Comparison of ENCODE assay signal across 8 cellular contexts in genomic region chr16:46392930-46393722, GRCh38.
A peak's percentile ranks its signal among the peaks of the same experiment; 100 is the strongest.
DNase-seq lines count a peak whose midpoint lies in the region; TF ChIP-seq lines count a peak whose summit lies in the region.
"Not testable (repeated sequence)": the region's sequence is repeated elsewhere in the genome, so short reads cannot be mapped to it uniquely, and the experiment has no call there.

No MANE protein-coding gene starts in this region.

- CTCF ChIA-PET in A673 (lab: Charles Lee) = not testable (repeated sequence)

- not testable (repeated sequence) for BruUV-seq in A673 (replicated peaks; lab: Mats Ljungman, UMichigan)

- intact Hi-C loops in A673 (cut with micrococcal nuclease; ENCODE audit: unreplicated experiment) = not testable (repeated sequence)

- H3K27me3 ChIP-seq in A673 (replicated peaks; ENCODE audit: insufficient read depth, low read depth, low read length, poor library complexity) = not testable (repeated sequence)

- POLR2A ChIA-PET in A673 (lab: Charles Lee; ENCODE audit: low non-redundant PET) = not testable (repeated sequence)

- DNase-seq in A673 (ENCODE audit: low spot score) (peak; percentile 56), H4 (ENCODE audit: low spot score) (peak; percentile 47), NCI-H226 (peak; percentile 29), activated T-cell treated with anti-CD3 and anti-CD28 coated beads for 4 hours (peak; percentile 42), fibroblast of the aortic adventitia (ENCODE audit: low read depth) (peak; percentile 29), lung microvascular endothelial cell (ENCODE audit: low read depth in 2 of 2) (peak; percentile 46 to 54), putamen (ENCODE audit: low spot score) (peak; percentile 39)
- peak; percentile 20 for DNase-seq in central memory CD4-positive, alpha-beta T cell

- not testable (repeated sequence) for H3K4me1 ChIP-seq in A673 (ENCODE audit: insufficient read depth, low read length, poor library complexity, severe bottlenecking)

- H3K9me3 ChIP-seq in A673 (ENCODE audit: low read depth, low read length, poor library complexity, severe bottlenecking) = peaks cover 22% of the 10 kb centered on the region

- TF ChIP-seq CTCF in A673 (conservative IDR thresholded peaks at IDR 0.05; ENCODE audit: low read depth, low read length); fibroblast of the aortic adventitia (IDR thresholded peaks at IDR 0.05; ENCODE audit: insufficient read depth, low read length): not testable (repeated sequence)

- not testable (repeated sequence) for H3K27ac ChIP-seq in A673 (ENCODE audit: low read depth, low read length, poor library complexity, severe bottlenecking)

- not testable (repeated sequence) for H3K36me3 ChIP-seq in A673 (ENCODE audit: insufficient read depth, low read length, poor library complexity, severe bottlenecking)

- not testable (repeated sequence) for H3K4me3 ChIP-seq in A673 (ENCODE audit: low read depth, low read length, poor library complexity, severe bottlenecking); fibroblast of the aortic adventitia (ENCODE audit: low read depth, low read length)
